8 cellular contexts compared by ENCODE assay signal in genomic region chr16:19884021-19884485, GRCh38. TPM values are rescaled to one million over a fixed set of nuclear protein-coding genes. Genes with fewer than 3 reads are reported as not detected.
A peak's percentile ranks its signal among the peaks of the same experiment; 100 is the strongest.
DNase-seq lines count a peak whose midpoint lies in the region; ATAC-seq and TF ChIP-seq lines count a peak whose summit lies in the region.

No MANE protein-coding gene starts in this region.

- H3K4me1 ChIP-seq in breast epithelium (no peaks in the 10 kb centered on the region), lower lobe of right lung (peaks cover 20% of the 10 kb centered on the region), transverse colon (peaks cover 6 to 28% (median 25%) of the 10 kb centered on the region in 4 donors)

- H3K27ac Mint-ChIP-seq in activated naive CD4-positive, alpha-beta T cell treated with anti-CD3 and anti-CD28 coated beads, Interleukin-2, amount 50 U/mL, for 24 hours: no peak overlapping the region

- H3K27me3 Mint-ChIP-seq in activated naive CD4-positive, alpha-beta T cell treated with anti-CD3 and anti-CD28 coated beads, Interleukin-2, amount 50 U/mL, for 24 hours: no peaks in the 10 kb centered on the region

- TF ChIP-seq POLR2A in breast epithelium (IDR thresholded peaks at IDR 0.05) (no peak), transverse colon (IDR thresholded peaks at IDR 0.05) (no peak)

- ATAC-seq in lower lobe of right lung (peak; percentile 19 to 22), GM19463 (IDR thresholded peaks at IDR 0.05; ENCODE audit: unreplicated experiment) (no peak)

- TF ChIP-seq CTCF in breast epithelium (IDR thresholded peaks at IDR 0.05) (no peak), lower lobe of right lung (IDR thresholded peaks at IDR 0.05) (no peak), transverse colon (IDR thresholded peaks at IDR 0.05) (no peak)

- H3K36me3 Mint-ChIP-seq in activated naive CD4-positive, alpha-beta T cell treated with anti-CD3 and anti-CD28 coated beads, Interleukin-2, amount 50 U/mL, for 24 hours: no peaks in the 10 kb centered on the region

- no peaks in the 10 kb centered on the region for H3K9me3 ChIP-seq in breast epithelium
- no peaks in the 10 kb centered on the region for H3K9me3 ChIP-seq in lower lobe of right lung
- H3K9me3 ChIP-seq in transverse colon: no peaks in the 10 kb centered on the region

- no peaks in the 10 kb centered on the region for H3K9me3 Mint-ChIP-seq in activated naive CD4-positive, alpha-beta T cell treated with anti-CD3 and anti-CD28 coated beads, Interleukin-2, amount 50 U/mL, for 24 hours

- no peaks in the 10 kb centered on the region for H3K36me3 ChIP-seq in breast epithelium
- no peaks in the 10 kb centered on the region for H3K36me3 ChIP-seq in lower lobe of right lung
- no peaks in the 10 kb centered on the region for H3K36me3 ChIP-seq in transverse colon

- peak overlapping the region; percentile 79 to 80 for H3K27ac ChIP-seq in breast epithelium
- H3K27ac ChIP-seq in lower lobe of right lung: no peak overlapping the region
- H3K27ac ChIP-seq in transverse colon: peak overlapping the region; percentile 0 to 51 (median 33)

- no peak for DNase-seq in activated naive CD4-positive, alpha-beta T cell treated with anti-CD3 and anti-CD28 coated beads, Interleukin-2, amount 50 U/mL, for 16 hours
- DNase-seq in breast epithelium (ENCODE audit: low spot score in 2 of 2): peak in 1 of 2 donors; percentile 28
- DNase-seq in lower lobe of right lung: peak; percentile 47
- peak; percentile 14 for DNase-seq in transverse colon
- DNase-seq in NOMO-1 treated with DMSO at 0.1 percent for 48 hours (lab: John Stamatoyannopoulos, UW; ENCODE audit: unreplicated experiment): no peak
- DNase-seq in T1000 (lab: John Stamatoyannopoulos, UW): no peak

- 2% methylated on average over 22 of the region's 23 CpGs; no CpG with 5 or more reads in 1 of the 2 donors for WGBS in transverse colon (ENCODE audit: low coverage in 1 of 2), 2 donors

- intact Hi-C loops in breast epithelium (cut with DNase I; ENCODE audit: low total_unique reads): loop anchor here (10.0 kb wide), 2 partner anchors 169 to 289 kb away; partner anchors contain the start of genes IQCK and KNOP1
- intact Hi-C loops in lower lobe of right lung (cut with DNase I): no loop called here
- intact Hi-C loops in transverse colon (cut with DNase I; ENCODE audit: low total_unique reads): loop anchor here (10.0 kb wide), 1 partner anchor 169 kb away; the partner anchor contains the start of genes IQCK and KNOP1

- no peak for TF ChIP-seq EP300 in transverse colon (IDR thresholded peaks at IDR 0.05; ENCODE audit: low read depth)

- in situ Hi-C loops in transverse colon (cut with MboI; ENCODE audit: low pct_ligation_motif_present in 1 of 4, low pct_unique_long_range_greater_than_20kb in 1 of 4, low sequenced_read_pairs in 3 of 4): loop anchor here in 3 of 4 donors (10.0 to 25.0 kb wide), 3 partner anchors 172 to 319 kb away; partner anchors contain the start of genes IQCK (in 1 of the 3) and KNOP1 (in 1 of the 3)

- peaks cover 29% of the 10 kb centered on the region for H3K4me1 Mint-ChIP-seq in activated naive CD4-positive, alpha-beta T cell treated with anti-CD3 and anti-CD28 coated beads, Interleukin-2, amount 50 U/mL, for 24 hours

- H3K4me3 ChIP-seq in breast epithelium: peak overlapping the region; percentile 77 to 92 (median 82)
- peak overlapping the region; percentile 64 for H3K4me3 ChIP-seq in lower lobe of right lung
- peak overlapping the region; percentile 51 to 72 (median 60) for H3K4me3 ChIP-seq in transverse colon

- H3K4me3 Mint-ChIP-seq in activated naive CD4-positive, alpha-beta T cell treated with anti-CD3 and anti-CD28 coated beads, Interleukin-2, amount 50 U/mL, for 24 hours: peak overlapping the region; percentile 74

- H3K27me3 ChIP-seq in breast epithelium: no peaks in the 10 kb centered on the region
- H3K27me3 ChIP-seq in lower lobe of right lung (ENCODE audit: low read depth): peaks cover 39% of the 10 kb centered on the region
- H3K27me3 ChIP-seq in transverse colon: peaks cover 36% of the 10 kb centered on the region

RNA-seq across cellular contexts. Expression of gene GPRC5B, which starts 0.6 kb away (rescaled TPM):
- total RNA-seq in breast epithelium (10 to 100 TPM; 16.3 to 26.6 (median 20.3) TPM), lower lobe of right lung (15.4 TPM), transverse colon (10 to 100 TPM in 1 of 4 donors, 1 to 10 TPM in 3; 1.9 to 17.3 (median 5.1) TPM)

Comparison
In these comparisons a context has a peak if more than half of its experiments do, and no peak if none do; other contexts are left out.
1. DNase-seq: peak in lower lobe of right lung (single experiment) and transverse colon (single experiment); none in activated naive CD4-positive, alpha-beta T cell treated with anti-CD3 and anti-CD28 coated beads, Interleukin-2, amount 50 U/mL, for 16 hours (single experiment), NOMO-1 treated with DMSO at 0.1 percent for 48 hours (single experiment) and T1000 (single experiment).
2. Peak in every context shown above with its lines, with median percentiles within 50 percentile points of each other: H3K4me3 ChIP-seq.